ENCODE assay signal across 8 cellular contexts in genomic region chr7:64314493-64315020, GRCh38. TPM values are rescaled to one million over a fixed set of nuclear protein-coding genes. Genes with fewer than 3 reads are reported as not detected.
A peak's percentile ranks its signal among the peaks of the same experiment; 100 is the strongest.
DNase-seq lines count a peak whose midpoint lies in the region; ATAC-seq and TF ChIP-seq lines count a peak whose summit lies in the region.

No MANE protein-coding gene starts in this region.

- peaks cover 27% of the 10 kb centered on the region for H3K9me3 ChIP-seq in HUES64 (ENCODE audit: insufficient read depth, low read depth, low read length)
- H3K9me3 ChIP-seq in mesodermal cell (ENCODE audit: control insufficient read depth, low read length) = peaks cover 33% of the 10 kb centered on the region

- H3K4me1 ChIP-seq in HUES64 (ENCODE audit: insufficient read depth, low read length) = no peaks in the 10 kb centered on the region
- no peaks in the 10 kb centered on the region for H3K4me1 ChIP-seq in mesodermal cell (ENCODE audit: control insufficient read depth, insufficient read depth, low read length, poor library complexity, severe bottlenecking)

- H3K36me3 ChIP-seq in HUES64 (ENCODE audit: insufficient read depth, low read length) (no peaks in the 10 kb centered on the region), mesodermal cell (ENCODE audit: control insufficient read depth, insufficient read depth, low read length) (peaks cover 6% of the 10 kb centered on the region)

- no peak for TF ChIP-seq CTCF in AG09309 (IDR thresholded peaks at IDR 0.05; ENCODE audit: control insufficient read depth, insufficient read depth, low read depth, low read length, missing control alignments)

- peak overlapping the region; percentile 99 for H3K9ac ChIP-seq in HUES64 (ENCODE audit: low read depth, low read length)

- H3K27ac ChIP-seq in HUES64 (ENCODE audit: low read depth, low read length) = no peak overlapping the region
- H3K27ac ChIP-seq in mesodermal cell (ENCODE audit: low read depth, low read length, severe bottlenecking) = peak overlapping the region; percentile 97

- H3K27me3 ChIP-seq in HUES64 (ENCODE audit: insufficient read depth, low read length) = no peaks in the 10 kb centered on the region

- 75% methylated on average over 14 of the region's 14 CpGs for WGBS in HUES64
- WGBS in mesodermal cell (ENCODE audit: insufficient coverage in 2 of 2), 2 experiments = 63 to 75% methylated on average over 2 to 7 of the region's 14 CpGs

- DNase-seq in AG09309 (ENCODE audit: low read depth) = no peak
- DNase-seq in astrocyte of the hippocampus (ENCODE audit: low read depth, low spot score) = peak; percentile 29
- no peak for DNase-seq in stimulated activated CD4-positive, alpha-beta T cell treated with anti-CD3 and anti-CD28 coated beads, Interleukin-12 subunit alpha, Interleukin-12 subunit beta, amount 100 ng/mL, for 4 hours
- DNase-seq in NCI-H1436 treated with DMSO at 0.1 percent for 48 hours (lab: John Stamatoyannopoulos, UW) = no peak

- ATAC-seq in GM19324 (IDR thresholded peaks at IDR 0.05; ENCODE audit: low FRiP score, unreplicated experiment) (no peak), GM18520 (IDR thresholded peaks at IDR 0.05; ENCODE audit: unreplicated experiment) (no peak)

- H3K4me3 ChIP-seq in AG09309 (ENCODE audit: control insufficient read depth, low read depth, low read length) (peak overlapping the region; percentile 96), HUES64 (ENCODE audit: low read length) (peak overlapping the region; percentile 97), mesodermal cell (ENCODE audit: extremely low read depth, insufficient read depth, low read length, poor library complexity, severe bottlenecking) (peak overlapping the region; percentile 55)

RNA-seq across cellular contexts. Expression of gene ZNF736, which starts 0.8 kb away (rescaled TPM):
- 4.4 TPM for polyA plus RNA-seq in HUES64 (2013, experiment 1 of 2)
- 5.3 TPM for polyA plus RNA-seq in HUES64 (2013, experiment 2 of 2)
- 5.3 TPM for polyA plus RNA-seq in mesodermal cell (2013, experiment 1 of 2)
- polyA plus RNA-seq in mesodermal cell (2013, experiment 2 of 2) = 3.2 TPM
